8 cellular contexts compared by ENCODE assay signal in the genomic region with DNA sequence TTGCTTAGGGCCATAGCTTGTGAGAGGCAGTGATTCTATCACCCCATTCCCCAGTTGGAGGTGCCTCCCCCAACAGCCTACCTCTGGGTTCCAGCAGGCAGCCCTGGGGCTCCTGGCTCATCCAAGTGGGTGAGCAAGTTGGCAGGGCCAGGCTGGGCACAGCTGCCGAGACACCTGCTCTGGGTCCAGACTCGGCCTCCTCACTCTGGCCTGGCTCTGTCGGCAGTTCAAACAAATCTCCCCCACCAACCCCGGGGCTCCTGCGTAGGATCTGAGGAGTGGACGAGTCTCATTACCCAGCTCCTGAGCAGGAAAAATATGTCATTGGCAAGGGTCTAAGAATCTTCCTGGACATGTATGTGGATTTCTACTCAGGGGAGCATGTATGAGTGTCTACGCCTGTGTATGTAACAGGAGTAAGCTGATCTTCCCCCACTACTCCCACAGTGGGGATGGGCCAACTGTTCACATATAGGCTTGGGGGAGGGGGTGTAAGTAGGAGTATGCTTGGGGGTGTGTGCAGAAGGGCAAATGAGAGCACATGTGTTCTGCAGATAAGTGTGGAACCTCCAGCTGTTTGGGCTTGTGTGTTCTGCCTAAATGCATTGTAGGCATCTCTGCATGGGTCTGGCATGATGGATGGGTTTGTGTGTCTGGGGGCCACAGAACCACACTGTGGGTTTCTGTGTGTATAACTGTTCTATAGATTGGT. TPM values are rescaled to one million over a fixed set of nuclear protein-coding genes. Genes with fewer than 3 reads are reported as not detected.
DNase-seq lines count a peak whose midpoint lies in the region; ATAC-seq and TF ChIP-seq lines count a peak whose summit lies in the region.

No MANE protein-coding gene starts in this region.

- no peaks in the 10 kb centered on the region for H3K9me3 Mint-ChIP-seq in Calu3 (ENCODE audit: low read depth, unreplicated experiment)
- H3K9me3 Mint-ChIP-seq in activated naive CD4-positive, alpha-beta T cell treated with anti-CD3 and anti-CD28 coated beads for 36 hours, result no peaks in the 10 kb centered on the region

- H3K4me3 ChIP-seq in WERI-Rb-1 (ENCODE audit: low read depth, low read length), result peak overlapping the region; percentile 87
- peak overlapping the region; percentile 42 for H3K4me3 ChIP-seq in hepatocyte
- peak overlapping the region; percentile 80 for H3K4me3 ChIP-seq in smooth muscle cell

- H3F3A ChIP-seq in smooth muscle cell (ENCODE audit: low read depth), result peaks cover 38% of the 10 kb centered on the region

- 8% methylated on average over 7 of the region's 7 CpGs for WGBS in hepatocyte (ENCODE audit: low lambda C conversion rate, missing lambda C conversion rate)
- 8% methylated on average over 7 of the region's 7 CpGs for WGBS in smooth muscle cell (ENCODE audit: low lambda C conversion rate)

- peaks cover 44% of the 10 kb centered on the region for H3K4me1 Mint-ChIP-seq in Calu3 (ENCODE audit: low read depth, unreplicated experiment)
- peaks cover 26% of the 10 kb centered on the region for H3K4me1 Mint-ChIP-seq in activated naive CD4-positive, alpha-beta T cell treated with anti-CD3 and anti-CD28 coated beads for 36 hours (ENCODE audit: low read depth)

- H3K27ac Mint-ChIP-seq in Calu3 (ENCODE audit: unreplicated experiment), result peak overlapping the region; percentile 96
- H3K27ac Mint-ChIP-seq in activated naive CD4-positive, alpha-beta T cell treated with anti-CD3 and anti-CD28 coated beads for 36 hours, result no peak overlapping the region

- BruUV-seq in Calu3 (replicated peaks; lab: Mats Ljungman, UMichigan), result no TSS peak

- H3K27me3 Mint-ChIP-seq in Calu3 (ENCODE audit: unreplicated experiment), result peaks cover 11% of the 10 kb centered on the region
- peaks cover 48% of the 10 kb centered on the region for H3K27me3 Mint-ChIP-seq in activated naive CD4-positive, alpha-beta T cell treated with anti-CD3 and anti-CD28 coated beads for 36 hours (ENCODE audit: low read depth)

- TF ChIP-seq CTCF in Calu3 (IDR thresholded peaks at IDR 0.05; ENCODE audit: unreplicated experiment), result no peak
- no peak for TF ChIP-seq CTCF in WERI-Rb-1 (IDR thresholded peaks at IDR 0.05; ENCODE audit: low read depth, low read length)
- no peak for TF ChIP-seq CTCF in hepatocyte (IDR thresholded peaks at IDR 0.05; ENCODE audit: poor library complexity)
- no peak for TF ChIP-seq CTCF in smooth muscle cell (IDR thresholded peaks at IDR 0.05; ENCODE audit: borderline replicate concordance, insufficient read depth, poor library complexity, severe bottlenecking)

- ATAC-seq in GM21737 (IDR thresholded peaks at IDR 0.05; ENCODE audit: unreplicated experiment), result no peak

- DNase-seq in Calu3 (peak; percentile 72), NCI-H1092 (lab: John Stamatoyannopoulos, UW) (peak; percentile 60), WERI-Rb-1 (peak; percentile 84), hepatocyte (ENCODE audit: low spot score) (peak; percentile 90), smooth muscle cell (lab: John Stamatoyannopoulos, UW; ENCODE audit: unreplicated experiment) (no peak), NCI-H510A treated with DMSO at 0.1 percent for 48 hours (lab: John Stamatoyannopoulos, UW) (no peak)
- DNase-seq in activated naive CD4-positive, alpha-beta T cell treated with anti-CD3 and anti-CD28 coated beads for 36 hours, result no peak

- peak overlapping the region; percentile 76 for H3K4me2 ChIP-seq in hepatocyte
- H3K4me2 ChIP-seq in smooth muscle cell, result peak overlapping the region; percentile 86

- H2AFZ ChIP-seq in hepatocyte (no peak overlapping the region), smooth muscle cell (ENCODE audit: low read depth) (no peak overlapping the region)

- H3K27ac ChIP-seq in WERI-Rb-1, result peak overlapping the region; percentile 99
- peak overlapping the region; percentile 97 for H3K27ac ChIP-seq in hepatocyte
- H3K27ac ChIP-seq in smooth muscle cell (ENCODE audit: low read depth), result peak overlapping the region; percentile 97

- H3K4me1 ChIP-seq in hepatocyte (ENCODE audit: insufficient read depth) (peaks cover 54% of the 10 kb centered on the region), smooth muscle cell (ENCODE audit: low read depth) (peaks cover 29% of the 10 kb centered on the region)

- H3K79me2 ChIP-seq in hepatocyte (peaks cover 22% of the 10 kb centered on the region), smooth muscle cell (ENCODE audit: low read depth) (peaks cover 19% of the 10 kb centered on the region)

- no peaks in the 10 kb centered on the region for H3K27me3 ChIP-seq in WERI-Rb-1 (ENCODE audit: insufficient read depth, low read depth, severe bottlenecking)
- no peaks in the 10 kb centered on the region for H3K27me3 ChIP-seq in hepatocyte
- H3K27me3 ChIP-seq in smooth muscle cell (ENCODE audit: low read depth), result no peaks in the 10 kb centered on the region

- H3K9me2 ChIP-seq in hepatocyte (replicated peaks; ENCODE audit: insufficient read depth), result no peaks in the 10 kb centered on the region

- H4K20me1 ChIP-seq in hepatocyte (ENCODE audit: insufficient read depth, poor library complexity, severe bottlenecking) (peaks cover 13% of the 10 kb centered on the region), smooth muscle cell (ENCODE audit: low read depth) (peaks cover 27% of the 10 kb centered on the region)

- H3K4me3 Mint-ChIP-seq in Calu3 (ENCODE audit: low read depth, unreplicated experiment), result peak overlapping the region; percentile 98
- H3K4me3 Mint-ChIP-seq in activated naive CD4-positive, alpha-beta T cell treated with anti-CD3 and anti-CD28 coated beads for 36 hours, result no peak overlapping the region

- H3K9me3 ChIP-seq in WERI-Rb-1 (ENCODE audit: severe bottlenecking) (no peaks in the 10 kb centered on the region), hepatocyte (ENCODE audit: low read depth) (no peaks in the 10 kb centered on the region), smooth muscle cell (replicated peaks; ENCODE audit: low read depth) (no peaks in the 10 kb centered on the region)

- intact Hi-C loops in Calu3 (cut with micrococcal nuclease; ENCODE audit: unreplicated experiment), result no loop called here
- intact Hi-C loops in activated naive CD4-positive, alpha-beta T cell treated with anti-CD3 and anti-CD28 coated beads for 36 hours (cut with micrococcal nuclease), result no loop called here

- H3K9ac ChIP-seq in smooth muscle cell (ENCODE audit: low read depth), result peak overlapping the region; percentile 86

- H3K36me3 ChIP-seq in WERI-Rb-1, result peaks cover 23% of the 10 kb centered on the region
- no peaks in the 10 kb centered on the region for H3K36me3 ChIP-seq in hepatocyte (replicated peaks; ENCODE audit: insufficient read depth, low read depth)
- H3K36me3 ChIP-seq in smooth muscle cell (ENCODE audit: low read depth), result no peaks in the 10 kb centered on the region

- CTCF ChIA-PET in Calu3 (lab: Charles Lee), result interaction anchor here (0.5 to 7.9 kb wide), 5 partner anchors 14 to 297 kb away, joined by 3 to 1048 read pairs (median 7); no protein-coding TSS in a partner anchor
- CTCF ChIA-PET in activated naive CD4-positive, alpha-beta T cell treated with anti-CD3 and anti-CD28 coated beads for 36 hours (lab: Charles Lee), result interaction anchor here (1.0 to 11.2 kb wide), 4 partner anchors 12 to 55 kb away, joined by 3 to 330 read pairs (median 162); no protein-coding TSS in a partner anchor

- H3K36me3 Mint-ChIP-seq in Calu3 (ENCODE audit: insufficient read depth, unreplicated experiment), result peaks cover 92% of the 10 kb centered on the region
- H3K36me3 Mint-ChIP-seq in activated naive CD4-positive, alpha-beta T cell treated with anti-CD3 and anti-CD28 coated beads for 36 hours (ENCODE audit: low read depth), result no peaks in the 10 kb centered on the region

RNA-seq across cellular contexts. Expression of gene ID1, which starts 2.0 kb away (rescaled TPM):
- total RNA-seq in Calu3 (2022), result 347 and 431 TPM in 2 replicates
- 616 and 651 TPM in 2 replicates for total RNA-seq in hepatocyte
- 310 and 388 TPM in 2 replicates for polyA plus RNA-seq in hepatocyte
- 396 and 414 TPM in 2 replicates for total RNA-seq in smooth muscle cell
- polyA plus RNA-seq in smooth muscle cell, result 87.6 and 182 TPM in 2 replicates
- 1 to 10 TPM; 1.8 to 2.4 TPM for total RNA-seq in activated naive CD4-positive, alpha-beta T cell treated with anti-CD3 and anti-CD28 coated beads for 36 hours

RNA-seq across cellular contexts. Expression of gene COX4I2, which starts 30.6 kb away (rescaled TPM):
- total RNA-seq in Calu3 (2022) (not detected in 2 replicates), hepatocyte (0.68 and 3.6 TPM in 2 replicates), smooth muscle cell (not detected in 2 replicates)
- polyA plus RNA-seq in hepatocyte (0.37 and 3.3 TPM in 2 replicates), smooth muscle cell (0.80 and 2.1 TPM in 2 replicates)
- total RNA-seq in activated naive CD4-positive, alpha-beta T cell treated with anti-CD3 and anti-CD28 coated beads for 36 hours, result not detected

Comparison
In these comparisons a context has a peak if more than half of its experiments do, and no peak if none do; other contexts are left out.
1. DNase-seq: peak in Calu3 (single experiment), NCI-H1092 (single experiment), WERI-Rb-1 (single experiment) and hepatocyte (single experiment); none in smooth muscle cell (single experiment), activated naive CD4-positive, alpha-beta T cell treated with anti-CD3 and anti-CD28 coated beads for 36 hours (single experiment) and NCI-H510A treated with DMSO at 0.1 percent for 48 hours (single experiment).
2. RNA of gene ID1, which starts 2.0 kb away (total RNA-seq): 616 to 651 TPM in hepatocyte, 396 to 414 TPM in smooth muscle cell and 347 to 431 TPM in Calu3; 1.8 to 2.4 TPM in activated naive CD4-positive, alpha-beta T cell treated with anti-CD3 and anti-CD28 coated beads for 36 hours; every median in the first group is over 100 times any median in the second.
3. Peak in every context shown above with its lines, with median percentiles within 50 percentile points of each other: H3K27ac ChIP-seq and H3K4me3 ChIP-seq.